Comparison of ENCODE assay signal across 13 cellular contexts in genomic region chr11:8826145-8826786, GRCh38.
DNase-seq lines count a peak whose midpoint lies in the region; ATAC-seq and TF ChIP-seq lines count a peak whose summit lies in the region.
"Had no signal": no experiment of that assay in that cellular context is flagged by ENCODE, and none has a peak within 500 bp of the region (broad histone marks: within the 10 kb centered on the region; RNA-seq: fewer than 3 reads in every experiment).

No MANE protein-coding gene starts in this region.

- no peaks in the 10 kb centered on the region for H3K4me1 Mint-ChIP-seq in CD8-positive, alpha-beta memory T cell
- H3K4me1 Mint-ChIP-seq: activated T-helper 17 cell treated with anti-CD3 and anti-CD28 coated beads, Interleukin-2, amount 50 U/mL, for 72 hours had no signal

- H3K27ac ChIP-seq in parathyroid adenoma, result peak overlapping the region; percentile 7
- H3K27ac ChIP-seq in CD8-positive, alpha-beta memory T cell (ENCODE audit: low read depth, low read length), result no peak overlapping the region

- H3K36me3 Mint-ChIP-seq in CD8-positive, alpha-beta memory T cell, result no peaks in the 10 kb centered on the region

- no peaks in the 10 kb centered on the region for H3K9me3 ChIP-seq in parathyroid adenoma (ENCODE audit: control insufficient read depth, low read length)
- H3K9me3 ChIP-seq in CD8-positive, alpha-beta memory T cell (ENCODE audit: low read length), result no peaks in the 10 kb centered on the region
- H3K9me3 ChIP-seq: mucosa of descending colon had no signal

- no peak overlapping the region for H3K9ac ChIP-seq in parathyroid adenoma

- POLR2A ChIA-PET in CD8-positive, alpha-beta memory T cell (lab: Charles Lee), result no interaction called here

- no peaks in the 10 kb centered on the region for H3K27me3 ChIP-seq in parathyroid adenoma (ENCODE audit: control insufficient read depth, insufficient read depth, low read length)
- H3K27me3 ChIP-seq in CD8-positive, alpha-beta memory T cell (ENCODE audit: insufficient read depth, low read length, poor library complexity, severe bottlenecking), result no peaks in the 10 kb centered on the region

- H3K4me2 ChIP-seq in parathyroid adenoma (ENCODE audit: low read length), result no peak overlapping the region

- no peaks in the 10 kb centered on the region for H3K36me3 ChIP-seq in parathyroid adenoma (ENCODE audit: control insufficient read depth, insufficient read depth, low read length)
- H3K36me3 ChIP-seq in CD8-positive, alpha-beta memory T cell (ENCODE audit: insufficient read depth, low read length), result no peaks in the 10 kb centered on the region

- TF ChIP-seq CTCF in fibroblast of the aortic adventitia (IDR thresholded peaks at IDR 0.05; ENCODE audit: insufficient read depth, low read length), result no peak
- no peak for TF ChIP-seq CTCF in parathyroid adenoma (IDR thresholded peaks at IDR 0.05)

- no peaks in the 10 kb centered on the region for H3K4me1 ChIP-seq in parathyroid adenoma
- no peaks in the 10 kb centered on the region for H3K4me1 ChIP-seq in CD8-positive, alpha-beta memory T cell (ENCODE audit: insufficient read depth, low read length)

- H3K27me3 Mint-ChIP-seq in CD8-positive, alpha-beta memory T cell, result peaks cover 6 to 12% of the 10 kb centered on the region in 2 donors
- H3K27me3 Mint-ChIP-seq: activated T-helper 17 cell treated with anti-CD3 and anti-CD28 coated beads, Interleukin-2, amount 50 U/mL, for 72 hours had no signal

- H3K4me3 ChIP-seq in fibroblast of the aortic adventitia (ENCODE audit: low read depth, low read length) (no peak overlapping the region), parathyroid adenoma (ENCODE audit: low read depth, low read length) (no peak overlapping the region)
- H3K4me3 ChIP-seq in CD8-positive, alpha-beta memory T cell (ENCODE audit: low read length), result no peak overlapping the region
- H3K4me3 ChIP-seq: mucosa of descending colon had no signal

- H3K4me3 Mint-ChIP-seq in CD8-positive, alpha-beta memory T cell, result no peak overlapping the region
- H3K4me3 Mint-ChIP-seq: activated T-helper 17 cell treated with anti-CD3 and anti-CD28 coated beads, Interleukin-2, amount 50 U/mL, for 72 hours had no signal

- CTCF ChIA-PET in CD8-positive, alpha-beta memory T cell (lab: Charles Lee), result no interaction called here

- H3K79me2 ChIP-seq in parathyroid adenoma, result no peaks in the 10 kb centered on the region

- H3K27ac Mint-ChIP-seq in CD8-positive, alpha-beta memory T cell, result no peak overlapping the region
- H3K27ac Mint-ChIP-seq: activated T-helper 17 cell treated with anti-CD3 and anti-CD28 coated beads, Interleukin-2, amount 50 U/mL, for 72 hours had no signal

- DNase-seq in DMS53 (lab: John Stamatoyannopoulos, UW) (peak; percentile 65), fibroblast of the aortic adventitia (ENCODE audit: low read depth) (peak; percentile 76), NCI-H1694 treated with DMSO at 0.1 percent for 48 hours (lab: John Stamatoyannopoulos, UW) (no peak)
- no peak for DNase-seq in CD8-positive, alpha-beta memory T cell
- DNase-seq: Calu3, mucosa of descending colon, NCI-H1092, substantia nigra had no signal

- peak overlapping the region; percentile 46 for H2AFZ ChIP-seq in parathyroid adenoma

- H3K9me3 Mint-ChIP-seq in CD8-positive, alpha-beta memory T cell, result peaks cover 0 to 4% (median 0%) of the 10 kb centered on the region in 5 donors
- H3K9me3 Mint-ChIP-seq: activated T-helper 17 cell treated with anti-CD3 and anti-CD28 coated beads, Interleukin-2, amount 50 U/mL, for 72 hours had no signal

- ATAC-seq in SK-N-SH treated with all-trans-retinoic acid at 6 μM for 48 hours (peak; percentile 95), HG02642 (IDR thresholded peaks at IDR 0.05; ENCODE audit: poor library complexity, unreplicated experiment) (no peak), HG03520 (IDR thresholded peaks at IDR 0.05; ENCODE audit: unreplicated experiment) (no peak)
- ATAC-seq: activated T-helper 17 cell treated with anti-CD3 and anti-CD28 coated beads, Interleukin-2, amount 50 U/mL, for 72 hours; mucosa of descending colon had no signal

TF ChIP-seq in SK-N-SH treated with all-trans-retinoic acid at 6 μM for 48 hours, 23 proteins besides CTCF, POLR2A, EP300 and RAD21:
- TF ChIP-seq OSR1 (CRISPR knock-in tag; IDR thresholded peaks at IDR 0.05) (no peak), TCF4 (CRISPR knock-in tag; IDR thresholded peaks at IDR 0.05; ENCODE audit: borderline replicate concordance) (no peak), CSDC2 (CRISPR knock-in tag; IDR thresholded peaks at IDR 0.05) (no peak), ZNF8 (CRISPR knock-in tag; IDR thresholded peaks at IDR 0.05) (no peak), TOX (CRISPR knock-in tag; IDR thresholded peaks at IDR 0.05; ENCODE audit: borderline replicate concordance) (no peak), ZNF70 (CRISPR knock-in tag; IDR thresholded peaks at IDR 0.05) (no peak), BACH2 (CRISPR knock-in tag; IDR thresholded peaks at IDR 0.05; ENCODE audit: borderline replicate concordance) (no peak), RARB (CRISPR knock-in tag; IDR thresholded peaks at IDR 0.05) (no peak), ZC3H10 (CRISPR knock-in tag; IDR thresholded peaks at IDR 0.05) (no peak), CSRNP3 (CRISPR knock-in tag; IDR thresholded peaks at IDR 0.05) (no peak), POU6F1 (CRISPR knock-in tag; IDR thresholded peaks at IDR 0.05; ENCODE audit: borderline replicate concordance, low read depth) (no peak), ZFP3 (CRISPR knock-in tag; IDR thresholded peaks at IDR 0.05) (no peak)

Comparison
In these comparisons a context has a peak if more than half of its experiments do, and no peak if none do; other contexts are left out.
1. DNase-seq: peak in DMS53 (single experiment) and fibroblast of the aortic adventitia (single experiment); none in CD8-positive, alpha-beta memory T cell (0 of 5) and NCI-H1694 treated with DMSO at 0.1 percent for 48 hours (single experiment).